In the genomic region with DNA sequence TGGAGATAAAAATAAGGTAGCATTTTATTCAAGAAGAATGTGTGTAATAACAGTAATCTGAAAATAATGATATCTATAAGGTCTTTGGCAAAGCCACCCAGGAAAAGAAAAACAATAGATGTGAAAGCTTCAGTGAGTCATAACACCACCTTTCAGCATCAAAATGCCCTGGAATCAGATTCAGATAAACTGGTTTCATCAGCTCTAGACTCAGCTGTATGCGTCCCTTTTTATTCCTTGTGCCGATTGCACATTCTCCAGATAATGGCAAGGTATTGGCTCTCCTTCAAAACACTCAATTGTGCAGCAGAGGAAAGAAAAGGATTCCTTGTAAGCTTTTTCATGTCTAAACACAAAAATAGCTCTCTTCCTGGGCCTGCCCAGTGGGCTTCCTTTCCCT, we compare ENCODE assay signal across 23 cellular contexts.
"Had no signal": no experiment of that assay in that cellular context is flagged by ENCODE, and none has a peak within 500 bp of the region (broad histone marks: within the 10 kb centered on the region; RNA-seq: fewer than 3 reads in every experiment).

No MANE protein-coding gene starts in this region.

- ATAC-seq: activated T-cell treated with anti-CD3 and anti-CD28 coated beads, Interleukin-2, amount 50 U/mL, for 72 hours; left lobe of liver had no signal

- H3K27ac ChIP-seq: cardiac muscle cell, right atrium auricular region, VCaP had no signal

- H3K4me1 ChIP-seq: right atrium auricular region had no signal

- H3K27me3 ChIP-seq: right atrium auricular region, tibial nerve had no signal

- DNase-seq: activated CD4-positive, alpha-beta T cell treated with anti-CD3 and anti-CD28 coated beads, Interleukin-2, amount 50 U/mL, for 4 hours; activated CD4-positive, CD25-positive, alpha-beta regulatory T cell treated with anti-CD3 and anti-CD28 coated beads, Interleukin-2, amount 50 U/mL, for 72 hours; activated effector memory CD4-positive, alpha-beta T cell treated with anti-CD3 and anti-CD28 coated beads, Interleukin-2, amount 50 U/mL, for 16 hours; activated naive CD4-positive, alpha-beta T cell treated with anti-CD3 and anti-CD28 coated beads, Interleukin-2, amount 50 U/mL, for 16 hours; activated T-cell treated with anti-CD3 and anti-CD28 coated beads, Interleukin-2, amount 50 U/mL, for 72 hours; aorta; effector memory CD4-positive, alpha-beta T cell; foreskin melanocyte; kidney; midbrain; stimulated activated CD4-positive, alpha-beta T cell treated with anti-CD3 and anti-CD28 coated beads, Interleukin-12 subunit alpha, Interleukin-12 subunit beta, amount 100 ng/mL, for 4 hours; stimulated activated CD4-positive, alpha-beta T cell treated with anti-CD3 and anti-CD28 coated beads, Interleukin-1b, Interleukin-23, amount 100 ng/mL, for 48 hours; stimulated activated CD8-positive, alpha-beta memory T cell treated with anti-CD3 and anti-CD28 coated beads, Interleukin-4, amount 100 ng/mL, for 48 hours; stimulated activated naive CD4-positive, alpha-beta T cell had no signal

- H3K9me3 ChIP-seq: right atrium auricular region, tibial nerve had no signal

- H3K4me3 Mint-ChIP-seq: activated T-cell treated with anti-CD3 and anti-CD28 coated beads, Interleukin-2, amount 50 U/mL, for 72 hours; dendritic cell treated with granulocyte-macrophage colony-stimulating factor and Interleukin-4, amounts not matched to agents 40 ng/mL and 50 ng/mL, for 4 days; nephron; T-helper 1 cell treated with Interleukin-12 subunit alpha and Interleukin-12 subunit beta and Interleukin-4 antibody, amounts not matched to agents 30 μg/mL and 1 μg/mL, for 36 hours had no signal

- H3K36me3 ChIP-seq: cardiac muscle cell, right atrium auricular region, tibial nerve had no signal

- H3K4me3 ChIP-seq: cardiac muscle cell, lung, right atrium auricular region, tibial nerve had no signal

- H3K27ac Mint-ChIP-seq: activated T-cell treated with anti-CD3 and anti-CD28 coated beads, Interleukin-2, amount 50 U/mL, for 72 hours; dendritic cell treated with granulocyte-macrophage colony-stimulating factor and Interleukin-4, amounts not matched to agents 40 ng/mL and 50 ng/mL, for 4 days; nephron; T-helper 1 cell treated with Interleukin-12 subunit alpha and Interleukin-12 subunit beta and Interleukin-4 antibody, amounts not matched to agents 30 μg/mL and 1 μg/mL, for 36 hours had no signal

- H3K9me3 Mint-ChIP-seq: activated T-cell treated with anti-CD3 and anti-CD28 coated beads, Interleukin-2, amount 50 U/mL, for 72 hours; dendritic cell treated with granulocyte-macrophage colony-stimulating factor and Interleukin-4, amounts not matched to agents 40 ng/mL and 50 ng/mL, for 4 days; nephron; T-helper 1 cell treated with Interleukin-12 subunit alpha and Interleukin-12 subunit beta and Interleukin-4 antibody, amounts not matched to agents 30 μg/mL and 1 μg/mL, for 36 hours had no signal
